8 cellular contexts compared by ENCODE assay signal in the genomic region with DNA sequence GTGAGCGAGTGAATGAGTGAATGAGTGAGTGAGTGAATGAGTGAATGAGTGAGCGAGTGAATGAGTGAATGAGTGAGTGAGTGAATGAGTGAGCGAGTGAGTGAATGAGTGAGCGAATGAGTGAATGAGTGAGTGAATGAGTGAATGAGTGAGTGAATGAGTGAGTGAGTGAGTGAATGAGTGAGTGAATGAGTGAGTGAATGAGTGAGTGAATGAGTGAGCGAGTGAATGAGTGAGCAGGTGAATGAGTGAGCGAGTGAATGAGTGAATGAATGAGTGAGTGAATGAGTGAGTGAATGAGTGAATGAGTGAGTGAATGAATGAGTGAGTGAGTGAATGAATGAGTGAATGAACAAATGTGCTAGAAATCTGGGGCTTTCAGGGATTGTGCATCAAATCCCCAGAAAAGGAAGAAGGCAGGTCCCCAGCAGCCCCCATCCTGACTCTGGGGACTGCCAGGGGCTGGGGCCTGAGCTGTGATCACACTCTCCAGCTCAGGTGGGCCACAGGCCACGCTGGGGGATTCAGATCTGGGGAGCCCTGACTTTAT. TPM values are rescaled to one million over a fixed set of nuclear protein-coding genes. Genes with fewer than 3 reads are reported as not detected.
DNase-seq lines count a peak whose midpoint lies in the region; ATAC-seq, FAIRE-seq and TF ChIP-seq lines count a peak whose summit lies in the region.
"Not testable (repeated sequence)": the region's sequence is repeated elsewhere in the genome, so short reads cannot be mapped to it uniquely, and the experiment has no call there.
"Had no signal": no experiment of that assay in that cellular context is flagged by ENCODE, and none has a peak within 500 bp of the region (broad histone marks: within the 10 kb centered on the region; RNA-seq: fewer than 3 reads in every experiment).

No MANE protein-coding gene starts in this region.

- POLR2A ChIA-PET in H1 (lab: Charles Lee; ENCODE audit: partially characterized antibody) = interaction anchor here (1.1 to 2.4 kb wide), 2 partner anchors 20 to 25 kb away, joined by 3 to 8 read pairs; no protein-coding TSS in a partner anchor

- H3F3A ChIP-seq in GM23338 (replicated peaks; ENCODE audit: low read depth) = not testable (repeated sequence)

- not testable (repeated sequence) for H3K23me2 ChIP-seq in H1 (ENCODE audit: low read depth, low read length)

- H3K36me3 ChIP-seq in GM23338 (ENCODE audit: insufficient read depth); HUES64 (ENCODE audit: insufficient read depth, low read length); H1 (ENCODE audit: control insufficient read depth in 2 of 4, insufficient read depth in 4 of 4, low read length in 3 of 4): not testable (repeated sequence)

- FAIRE-seq in H1 (lab: Jason Lieb, UNC) = not testable (repeated sequence)

- H3K9me2 ChIP-seq in GM23338 (ENCODE audit: insufficient read depth) = not testable (repeated sequence)

- not testable (repeated sequence) for H3K56ac ChIP-seq in H1 (replicated peaks; ENCODE audit: insufficient read length, low read depth, low read length)

- H3K79me2 ChIP-seq in GM23338 (replicated peaks; ENCODE audit: insufficient read depth); H1 (ENCODE audit: control insufficient read depth in 1 of 2, insufficient read depth in 2 of 2, low read length in 2 of 2): not testable (repeated sequence)

- peaks cover 31% of the 10 kb centered on the region for H3K4me1 Mint-ChIP-seq in GM23338
- not testable (repeated sequence) for H3K4me1 Mint-ChIP-seq in memory B cell

- peak overlapping the region; percentile 66; the same call in 1 of the 2 replicates for H2BK20ac ChIP-seq in H1 (ENCODE audit: low read length)

- not testable (repeated sequence) for H3K9ac ChIP-seq in HUES64 (ENCODE audit: low read depth, low read length); H1 (replicated peaks in 1 of 4; ENCODE audit: extremely low read depth in 1 of 4, low read depth in 3 of 4, low read length in 3 of 4)

- not testable (repeated sequence) for TF ChIP-seq POLR2A in H1 (IDR thresholded peaks at IDR 0.05; ENCODE audit: control extremely low read depth in 1 of 2, low read depth in 2 of 2, low read length in 2 of 2)

- peak overlapping the region; percentile 93 for H2AK5ac ChIP-seq in H1 (ENCODE audit: low read depth, low read length)

- peak overlapping the region; percentile 35; the same call in 1 of the 2 replicates for H3K4me3 ChIP-seq in GM23338
- 0 out of 2 replicates have a peak overlapping the region, but pooled peaks have one; percentile 25 for H3K4me3 ChIP-seq in HUES64 (ENCODE audit: low read length)
- H3K4me3 ChIP-seq in H1 (ENCODE audit: extremely low read depth in 1 of 4, insufficient read depth in 2 of 4, low read depth in 3 of 4, low read length in 4 of 4) = peak overlapping the region in 3 of 4 experiments; percentile 2 to 30 (median 19); a peak in 3 of 8 replicates

- H3K9me3 ChIP-seq in HUES64 (ENCODE audit: insufficient read depth, low read depth, low read length); H1 (ENCODE audit: insufficient read depth in 2 of 2, low read depth in 1 of 2, low read length in 1 of 2): not testable (repeated sequence)

- H3K27ac Mint-ChIP-seq in GM23338, memory B cell: not testable (repeated sequence)

- not testable (repeated sequence) for H3K27ac ChIP-seq in GM23338 (ENCODE audit: low read depth); H1 (ENCODE audit: low read depth, low read length)
- H3K27ac ChIP-seq in HUES64 (ENCODE audit: low read depth, low read length) = peak overlapping the region; percentile 10; the same call in 1 of the 2 replicates

- peak overlapping the region; percentile 43 for H2BK120ac ChIP-seq in H1 (replicated peaks; ENCODE audit: low read depth, low read length)

- H2BK15ac ChIP-seq in H1 (ENCODE audit: low read length) = peak overlapping the region; percentile 83; the same call in 1 of the 2 replicates

- 81% methylated on average over 7 of the region's 7 CpGs for WGBS in HUES64
- 78 to 100% methylated on average over 4 to 7 of the region's 7 CpGs for WGBS in H1 (ENCODE audit: extremely low coverage in 1 of 2, insufficient coverage in 1 of 2, insufficient read length in 1 of 2, insufficient replicate concordance in 2 of 2, low coverage in 1 of 2, low lambda C conversion rate in 2 of 2, missing lambda C conversion rate in 1 of 2), 2 experiments

- H3K27me3 Mint-ChIP-seq in GM23338 (ENCODE audit: insufficient read depth, low read depth, poor library complexity) = not testable (repeated sequence)
- H3K27me3 Mint-ChIP-seq in memory B cell = peaks cover 13% of the 10 kb centered on the region

- H3K4me3 Mint-ChIP-seq in GM23338, memory B cell: not testable (repeated sequence)

- H3K4ac ChIP-seq in H1 (replicated peaks; ENCODE audit: insufficient read length, low read depth, low read length) = not testable (repeated sequence)

- not testable (repeated sequence) for H3K79me1 ChIP-seq in H1 (ENCODE audit: low read depth, low read length)

- TF ChIP-seq EP300 in H1 (IDR thresholded peaks at IDR 0.05; ENCODE audit: borderline replicate concordance in 1 of 2, low read depth in 2 of 2, low read length in 2 of 2) = not testable (repeated sequence)

- H2BK5ac ChIP-seq in H1 (ENCODE audit: low read depth, low read length) = peak overlapping the region; percentile 61; the same call in 1 of the 2 replicates

- H3K4me1 ChIP-seq in GM23338 (ENCODE audit: insufficient read depth) = peaks cover 12% of the 10 kb centered on the region; the same call in 1 of the 2 replicates
- H3K4me1 ChIP-seq in HUES64 (ENCODE audit: insufficient read depth, low read length) = peaks cover 12% of the 10 kb centered on the region
- peaks cover 0 to 29% (median 24%) of the 10 kb centered on the region in 4 experiments; a peak in 6 of 7 replicates for H3K4me1 ChIP-seq in H1 (replicated peaks in 1 of 4; ENCODE audit: control insufficient read depth in 3 of 4, insufficient read depth in 4 of 4, low read length in 3 of 4)

- H3K27me3 ChIP-seq in GM23338 (ENCODE audit: insufficient read depth); H1 (replicated peaks in 1 of 4; ENCODE audit: control insufficient read depth in 3 of 4, extremely low read depth in 1 of 4, insufficient read depth in 3 of 4, low read length in 3 of 4): not testable (repeated sequence)
- peaks cover 19% of the 10 kb centered on the region; the same call in 1 of the 2 replicates for H3K27me3 ChIP-seq in HUES64 (ENCODE audit: insufficient read depth, low read length)

- not testable (repeated sequence) for DNase-seq in GM23338 (ENCODE audit: low spot score); H1 (ENCODE audit: low read depth in 1 of 2, low spot score in 2 of 2); memory B cell (ENCODE audit: low spot score in 2 of 2)
- peak; percentile 12 for DNase-seq in amniotic epithelial cell (ENCODE audit: low read depth)

- H4K91ac ChIP-seq in H1 (replicated peaks; ENCODE audit: insufficient read length, low read length) = not testable (repeated sequence)

- peak overlapping the region; percentile 89; the same call in 1 of the 2 replicates for H2BK12ac ChIP-seq in H1 (ENCODE audit: low read depth, low read length)

- not testable (repeated sequence) for H3K14ac ChIP-seq in H1 (ENCODE audit: insufficient read length)

- H3K4me2 ChIP-seq in GM23338 = peak overlapping the region; percentile 56
- H3K4me2 ChIP-seq in H1 (ENCODE audit: insufficient read depth in 1 of 2, low read depth in 2 of 2, low read length in 2 of 2) = peak overlapping the region; percentile 56 to 82

- H4K20me1 ChIP-seq in GM23338 (replicated peaks; ENCODE audit: insufficient read depth); H1 (replicated peaks in 1 of 2; ENCODE audit: control insufficient read depth in 1 of 2, insufficient read depth in 2 of 2, low read length in 2 of 2): not testable (repeated sequence)

- not testable (repeated sequence) for H3K23ac ChIP-seq in H1 (ENCODE audit: insufficient read length)

- not testable (repeated sequence) for TF ChIP-seq RAD21 in H1 (IDR thresholded peaks at IDR 0.05 in 1 of 2, conservative IDR thresholded peaks at IDR 0.05 in 1 of 2; ENCODE audit: low read depth in 2 of 2, low read length in 2 of 2)

- ATAC-seq in GM23338 = not testable (repeated sequence)
- peak; percentile 27 for ATAC-seq in memory B cell (ENCODE audit: low read depth)

- H3K36me3 Mint-ChIP-seq in GM23338 (ENCODE audit: low read depth); memory B cell: not testable (repeated sequence)

- not testable (repeated sequence) for TF ChIP-seq CTCF in GM23338 (conservative IDR thresholded peaks at IDR 0.05; ENCODE audit: low read depth in 2 of 2); H1 (IDR thresholded peaks at IDR 0.05; ENCODE audit: control extremely low read depth in 1 of 3, insufficient read depth in 1 of 3, low read depth in 1 of 3, low read length in 3 of 3)

- not testable (repeated sequence) for H3K9me3 Mint-ChIP-seq in GM23338, memory B cell

- not testable (repeated sequence) for H4K8ac ChIP-seq in H1 (ENCODE audit: extremely low read depth, insufficient read depth, low read length)

- H3K18ac ChIP-seq in H1 (ENCODE audit: extremely low read depth, low read length) = peak overlapping the region; percentile 7; the same call in 1 of the 2 replicates

- CTCF ChIA-PET in H1 (lab: Charles Lee; ENCODE audit: partially characterized antibody) = interaction anchor here (1.0 to 1.4 kb wide), 5 partner anchors 10 to 56 kb away, joined by 3 to 9 read pairs (median 4); no protein-coding TSS in a partner anchor

- not testable (repeated sequence) for H4K5ac ChIP-seq in H1 (ENCODE audit: insufficient read length, low read depth, low read length)

- peak overlapping the region; percentile 76; the same call in 1 of the 2 replicates for H2AFZ ChIP-seq in GM23338
- not testable (repeated sequence) for H2AFZ ChIP-seq in H1 (ENCODE audit: low read length)

RNA-seq across cellular contexts. Expression of gene TMEM250, which starts 32.1 kb away (rescaled TPM):
- 32.6 and 39.2 TPM in 2 replicates for total RNA-seq in GM23338 (2014; rRNA removed; shearing (Covaris generic))
- polyA plus RNA-seq in GM23338 (2016; fragmentation: Nextera tagmentation; extraction: Ambion mirVana) (11.8 and 12.2 TPM in 2 replicates), H1 (2011; rRNA removed) (22.3 and 36.1 TPM in 2 replicates)
- polyA plus RNA-seq in HUES64 (2013, experiment 1 of 2) = 31.5 TPM
- polyA plus RNA-seq in HUES64 (2013, experiment 2 of 2) = 29.2 TPM
- total RNA-seq in H1 (2021; fragmentation: NEBNext Ultra II Directional; extraction: Animal tissue kit (Norgen Biotek cat#: 25700)) = 34.9 and 35.3 TPM in 2 replicates
- 29.7 TPM for polyA plus RNA-seq in H1 (2011; cell fraction: cytosol; rRNA removed)
- 51.9 TPM for polyA plus RNA-seq in H1 (2011; cell fraction: nucleus; rRNA removed)
- 27.3 to 39.7 TPM (median 36.4 TPM) in 4 replicates for polyA plus RNA-seq in H1 (2012, experiment 1 of 2)
- polyA plus RNA-seq in H1 (2012, experiment 2 of 2) = 42.5 TPM
- polyA plus RNA-seq in H1 (2013, experiment 1 of 2) = 22.7 TPM
- polyA plus RNA-seq in H1 (2013, experiment 2 of 2) = 22.4 TPM
- 16.0 TPM in 2 replicates for polyA minus RNA-seq in H1 (2011; rRNA and poly(A)+ RNA removed)
- polyA minus RNA-seq in H1 (2011; cell fraction: cytosol; rRNA and poly(A)+ RNA removed) = 31.0 TPM
- 33.8 TPM for polyA minus RNA-seq in H1 (2011; cell fraction: nucleus; rRNA and poly(A)+ RNA removed)

RNA-seq across cellular contexts. Expression of gene LHX3, which starts 54.2 kb away (rescaled TPM):
- total RNA-seq in GM23338 (2014; rRNA removed; shearing (Covaris generic)) = not detected in 2 replicates
- 0.08 TPM in 1 of 2 replicates, not detected in the other for polyA plus RNA-seq in GM23338 (2016; fragmentation: Nextera tagmentation; extraction: Ambion mirVana)
- not detected for polyA plus RNA-seq in HUES64 (2013, experiment 1 of 2)
- not detected for polyA plus RNA-seq in HUES64 (2013, experiment 2 of 2)
- not detected in 2 replicates for total RNA-seq in H1 (2021; fragmentation: NEBNext Ultra II Directional; extraction: Animal tissue kit (Norgen Biotek cat#: 25700))
- polyA plus RNA-seq in H1 (2011; rRNA removed) = 0.02 and 0.03 TPM in 2 replicates
- polyA plus RNA-seq in H1 (2011; cell fraction: cytosol; rRNA removed) = not detected
- 0.20 TPM for polyA plus RNA-seq in H1 (2011; cell fraction: nucleus; rRNA removed)
- polyA plus RNA-seq in H1 (2012, experiment 1 of 2) = not detected in 4 replicates
- polyA plus RNA-seq in H1 (2012, experiment 2 of 2) = not detected
- not detected for polyA plus RNA-seq in H1 (2013, experiment 1 of 2)
- 0.02 TPM for polyA plus RNA-seq in H1 (2013, experiment 2 of 2)
- polyA minus RNA-seq in H1 (2011; rRNA and poly(A)+ RNA removed) = not detected in 2 replicates
- polyA minus RNA-seq in H1 (2011; cell fraction: cytosol; rRNA and poly(A)+ RNA removed) = not detected
- polyA minus RNA-seq in H1 (2011; cell fraction: nucleus; rRNA and poly(A)+ RNA removed) = 0.30 TPM
- total RNA-seq: GM23248, IMR-90 had no signal
- polyA plus RNA-seq: BJ, GM23248, IMR-90 had no signal

RNA-seq across cellular contexts. Expression of gene NACC2, which starts 55.6 kb away (rescaled TPM):
- total RNA-seq in GM23338 (2014; rRNA removed; shearing (Covaris generic)) = 16.5 and 20.8 TPM in 2 replicates
- polyA plus RNA-seq in GM23338 (2016; fragmentation: Nextera tagmentation; extraction: Ambion mirVana) (3.2 and 3.8 TPM in 2 replicates), H1 (2011; rRNA removed) (8.3 and 14.9 TPM in 2 replicates)
- 6.4 TPM for polyA plus RNA-seq in HUES64 (2013, experiment 1 of 2)
- 7.7 TPM for polyA plus RNA-seq in HUES64 (2013, experiment 2 of 2)
- 13.6 and 14.0 TPM in 2 replicates for total RNA-seq in H1 (2021; fragmentation: NEBNext Ultra II Directional; extraction: Animal tissue kit (Norgen Biotek cat#: 25700))
- 10.8 TPM for polyA plus RNA-seq in H1 (2011; cell fraction: cytosol; rRNA removed)
- 16.7 TPM for polyA plus RNA-seq in H1 (2011; cell fraction: nucleus; rRNA removed)
- polyA plus RNA-seq in H1 (2012, experiment 1 of 2) = 6.6 to 9.5 TPM (median 8.4 TPM) in 4 replicates
- polyA plus RNA-seq in H1 (2012, experiment 2 of 2) = 5.6 TPM
- polyA plus RNA-seq in H1 (2013, experiment 1 of 2) = 6.3 TPM
- polyA plus RNA-seq in H1 (2013, experiment 2 of 2) = 6.3 TPM
- polyA minus RNA-seq in H1 (2011; rRNA and poly(A)+ RNA removed) = 6.4 and 8.3 TPM in 2 replicates
- 12.7 TPM for polyA minus RNA-seq in H1 (2011; cell fraction: cytosol; rRNA and poly(A)+ RNA removed)
- polyA minus RNA-seq in H1 (2011; cell fraction: nucleus; rRNA and poly(A)+ RNA removed) = 10.0 TPM
